In the genomic region with DNA sequence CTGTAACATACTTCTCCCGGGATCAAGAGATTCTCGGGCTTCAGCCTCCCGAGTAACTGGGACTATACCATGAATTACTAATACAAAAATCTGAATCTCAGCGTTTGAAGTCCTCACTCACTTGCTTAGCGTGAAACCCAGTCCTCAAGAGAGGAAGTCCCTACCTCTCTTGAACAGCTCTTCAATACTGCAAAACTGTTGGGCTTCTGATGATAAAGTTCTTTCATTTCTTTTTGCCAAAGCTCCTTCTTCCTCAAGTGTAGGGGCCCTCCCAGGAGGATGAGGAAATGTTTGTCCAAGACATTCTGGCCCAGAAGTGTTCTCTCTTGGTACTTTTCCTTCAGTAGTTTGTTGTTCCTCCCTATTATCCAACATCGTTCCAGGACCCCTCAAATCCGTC, we compare ENCODE assay signal across 29 cellular contexts. TPM values are rescaled to one million over a fixed set of nuclear protein-coding genes. Genes with fewer than 3 reads are reported as not detected.
DNase-seq lines count a peak whose midpoint lies in the region; ATAC-seq and TF ChIP-seq lines count a peak whose summit lies in the region.
"Had no signal": no experiment of that assay in that cellular context is flagged by ENCODE, and none has a peak within 500 bp of the region (broad histone marks: within the 10 kb centered on the region; RNA-seq: fewer than 3 reads in every experiment).

No MANE protein-coding gene starts in this region.

- WGBS in lung, 2 donors, result 68 to 83% methylated on average over 7 of the region's 7 CpGs

- peaks cover 11 to 72% (median 27%) of the 10 kb centered on the region in 10 experiments; a peak in 18 of 20 replicates for H3K4me1 ChIP-seq in BLaER1 treated with 17β-estradiol and CSF1 and Interleukin-3, amounts not matched to agents 10 nM and 100 nM
- H3K4me1 ChIP-seq in PC-3 (ENCODE audit: insufficient read depth, low read length), result peaks cover 3% of the 10 kb centered on the region
- peaks cover 0 to 5% of the 10 kb centered on the region in 2 donors for H3K4me1 ChIP-seq in lung (ENCODE audit: control insufficient read depth in 2 of 2, insufficient read depth in 2 of 2, low read length in 2 of 2)
- H3K4me1 ChIP-seq: adrenal gland, gastroesophageal sphincter, parathyroid adenoma, right atrium auricular region, SJSA1 had no signal

- peaks cover 0 to 99% (median 0%) of the 10 kb centered on the region in 11 experiments; a peak in 4 of 22 replicates for H4K20me1 ChIP-seq in BLaER1 treated with 17β-estradiol and CSF1 and Interleukin-3, amounts not matched to agents 10 nM and 100 nM
- no peaks in the 10 kb centered on the region for H4K20me1 ChIP-seq in PC-3 (ENCODE audit: low read length)

- DNase-seq in PC-3 (no peak), dorsolateral prefrontal cortex (no peak), lung (ENCODE audit: low spot score) (no peak), NCI-H345 (lab: John Stamatoyannopoulos, UW) (no peak), activated gamma-delta T cell (lab: John Stamatoyannopoulos, UW) (no peak)
- no peak for DNase-seq in activated CD4-positive, alpha-beta T cell treated with anti-CD3 and anti-CD28 coated beads, Interleukin-2, amount 50 U/mL, for 4 hours
- DNase-seq: activated CD4-positive, alpha-beta memory T cell treated with anti-CD3 and anti-CD28 coated beads for 36 hours; activated CD4-positive, CD25-positive, alpha-beta regulatory T cell treated with anti-CD3 and anti-CD28 coated beads, Interleukin-2, amount 50 U/mL, for 72 hours; activated naive CD4-positive, alpha-beta T cell treated with Interleukin-2 at 50 U/mL for 16 hours; adrenal gland; AML-193; CD4-positive, alpha-beta memory T cell; cerebellar nuclear complex; H9; mesenchymal stem cell; MV-4-11; NCI-H1436 treated with DMSO at 0.1 percent for 48 hours; NCI-H2107; NCI-H748 treated with DMSO at 0.1 percent for 48 hours; RPMI8226; stimulated activated CD4-positive, alpha-beta T cell treated with anti-CD3 and anti-CD28 coated beads, Interleukin-1b, Interleukin-23, amount 100 ng/mL, for 48 hours; T-helper 1 cell had no signal

- no peaks in the 10 kb centered on the region for H3K79me2 ChIP-seq in PC-3 (ENCODE audit: low read length)
- H3K79me2 ChIP-seq: parathyroid adenoma had no signal

- peaks cover 0 to 23% (median 0%) of the 10 kb centered on the region in 11 experiments; a peak in 2 of 22 replicates for H3K9me3 ChIP-seq in BLaER1 treated with 17β-estradiol and CSF1 and Interleukin-3, amounts not matched to agents 10 nM and 100 nM (replicated peaks in 1 of 11)
- no peaks in the 10 kb centered on the region for H3K9me3 ChIP-seq in PC-3 (ENCODE audit: low read length)
- H3K9me3 ChIP-seq in lung (ENCODE audit: control insufficient read depth in 2 of 2, insufficient read depth in 1 of 2, low read length in 1 of 2), result peaks cover 0 to 2% of the 10 kb centered on the region in 2 donors
- H3K9me3 ChIP-seq: adrenal gland, gastroesophageal sphincter, right atrium auricular region, SJSA1 had no signal

- peaks cover 0 to 33% (median 0%) of the 10 kb centered on the region in 11 experiments; a peak in 3 of 22 replicates for H3K36me3 ChIP-seq in BLaER1 treated with 17β-estradiol and CSF1 and Interleukin-3, amounts not matched to agents 10 nM and 100 nM
- H3K36me3 ChIP-seq in PC-3 (ENCODE audit: low read depth, low read length), result no peaks in the 10 kb centered on the region
- H3K36me3 ChIP-seq in lung (ENCODE audit: control insufficient read depth in 2 of 2, insufficient read depth in 2 of 2, low read length in 2 of 2), result no peaks in the 10 kb centered on the region
- H3K36me3 ChIP-seq: adrenal gland, gastroesophageal sphincter, neural progenitor cell, right atrium auricular region, SJSA1 had no signal

- POLR2A ChIA-PET in PC-3 (lab: Charles Lee; ENCODE audit: unreplicated experiment), result no interaction called here

- no peak for ATAC-seq in PC-3
- peak; percentile 53 for ATAC-seq in lung (ENCODE audit: insufficient read depth, low FRiP score)
- no peak for ATAC-seq in GM21528 (IDR thresholded peaks at IDR 0.05; ENCODE audit: low FRiP score, unreplicated experiment)
- ATAC-seq: gastroesophageal sphincter had no signal

- peak overlapping the region in 9 of 11 experiments; percentile 13 to 81 (median 40); a peak in 16 of 22 replicates for H3K4me2 ChIP-seq in BLaER1 treated with 17β-estradiol and CSF1 and Interleukin-3, amounts not matched to agents 10 nM and 100 nM
- H3K4me2 ChIP-seq in PC-3 (ENCODE audit: low read length), result peak overlapping the region; percentile 3; the same call in 1 of the 2 replicates
- H3K4me2 ChIP-seq: neural progenitor cell had no signal

- no peaks in the 10 kb centered on the region for H3K27me3 ChIP-seq in BLaER1 treated with 17β-estradiol and CSF1 and Interleukin-3, amounts not matched to agents 10 nM and 100 nM
- H3K27me3 ChIP-seq in PC-3 (ENCODE audit: low read length) (no peaks in the 10 kb centered on the region; the same call in 1 of the 2 replicates), dorsolateral prefrontal cortex (no peaks in the 10 kb centered on the region), lung (ENCODE audit: control insufficient read depth, insufficient read depth) (no peaks in the 10 kb centered on the region)
- H3K27me3 ChIP-seq: adrenal gland, gastroesophageal sphincter, neural progenitor cell, right atrium auricular region had no signal

- H3F3A ChIP-seq in PC-3 (ENCODE audit: low read length, unreplicated experiment), result no peaks in the 10 kb centered on the region

- no TSS peak for BruUV-seq in PC-3 (replicated peaks; lab: Mats Ljungman, UMichigan)

- H3K9me2 ChIP-seq in PC-3 (replicated peaks; ENCODE audit: low read length), result no peaks in the 10 kb centered on the region

- no peak overlapping the region; a peak in 1 of 22 replicates for H3K9ac ChIP-seq in BLaER1 treated with 17β-estradiol and CSF1 and Interleukin-3, amounts not matched to agents 10 nM and 100 nM
- no peak overlapping the region for H3K9ac ChIP-seq in PC-3 (ENCODE audit: low read length)
- H3K9ac ChIP-seq: neural progenitor cell, parathyroid adenoma had no signal

- peak overlapping the region; percentile 50 for H2AFZ ChIP-seq in PC-3 (ENCODE audit: low read length)
- H2AFZ ChIP-seq: neural progenitor cell, parathyroid adenoma had no signal

- intact Hi-C loops in PC-3 (cut with micrococcal nuclease) (no loop called here), dorsolateral prefrontal cortex (cut with DNase I) (no loop called here)

- CTCF ChIA-PET in PC-3 (lab: Charles Lee), result no interaction called here

- 0 out of 20 replicates have a peak overlapping the region, but pooled peaks of 1 of the 10 experiments have one; percentile 5 for H3K4me3 ChIP-seq in BLaER1 treated with 17β-estradiol and CSF1 and Interleukin-3, amounts not matched to agents 10 nM and 100 nM
- H3K4me3 ChIP-seq in PC-3 (ENCODE audit: low read length) (no peak overlapping the region), dorsolateral prefrontal cortex (no peak overlapping the region), lung (no peak overlapping the region)
- H3K4me3 ChIP-seq: adrenal gland, gastroesophageal sphincter, neural progenitor cell, right atrium auricular region, SJSA1 had no signal

- no peak for TF ChIP-seq CTCF in PC-3 (conservative IDR thresholded peaks at IDR 0.05; ENCODE audit: low read depth, low read length)
- no peak for TF ChIP-seq CTCF in dorsolateral prefrontal cortex (IDR thresholded peaks at IDR 0.05 in 54 of 56, conservative IDR thresholded peaks at IDR 0.05 in 2 of 56; ENCODE audit: low read depth in 1 of 56, partially characterized antibody in 56 of 56)
- TF ChIP-seq CTCF in lung (IDR thresholded peaks at IDR 0.05; ENCODE audit: control extremely low read depth, extremely low read depth), result no peak

- H3K27ac ChIP-seq in BLaER1 treated with 17β-estradiol and CSF1 and Interleukin-3, amounts not matched to agents 10 nM and 100 nM, result peak overlapping the region in 6 of 11 experiments; percentile 2 to 44 (median 24); a peak in 6 of 22 replicates
- H3K27ac ChIP-seq in PC-3 (ENCODE audit: low read length) (no peak overlapping the region), dorsolateral prefrontal cortex (peak overlapping the region in 33 of 59 donors; percentile 1 to 83 (median 53)), lung (ENCODE audit: low read depth in 1 of 2, low read length in 1 of 2) (peak overlapping the region in 1 of 2 donors; percentile 22)
- H3K27ac ChIP-seq: adrenal gland, gastroesophageal sphincter, neural progenitor cell, parathyroid adenoma, right atrium auricular region, SJSA1 had no signal

RNA-seq across cellular contexts. Expression of a gene that starts 48.5 kb away (rescaled TPM):
- total RNA-seq in PC-3 (2014; rRNA removed) (2.4 and 2.9 TPM in 2 replicates), dorsolateral prefrontal cortex (100 to 1,000 TPM in 66 of 120 experiments, 10 to 100 TPM in 54; 50.9 to 165 (median 102) TPM), lung (10 to 100 TPM; 23.7 to 45.2 TPM)
- polyA plus RNA-seq in lung, result 1 to 10 TPM; 4.6 to 7.7 TPM
